ENCODE assay signal across 26 cellular contexts in the genomic region with DNA sequence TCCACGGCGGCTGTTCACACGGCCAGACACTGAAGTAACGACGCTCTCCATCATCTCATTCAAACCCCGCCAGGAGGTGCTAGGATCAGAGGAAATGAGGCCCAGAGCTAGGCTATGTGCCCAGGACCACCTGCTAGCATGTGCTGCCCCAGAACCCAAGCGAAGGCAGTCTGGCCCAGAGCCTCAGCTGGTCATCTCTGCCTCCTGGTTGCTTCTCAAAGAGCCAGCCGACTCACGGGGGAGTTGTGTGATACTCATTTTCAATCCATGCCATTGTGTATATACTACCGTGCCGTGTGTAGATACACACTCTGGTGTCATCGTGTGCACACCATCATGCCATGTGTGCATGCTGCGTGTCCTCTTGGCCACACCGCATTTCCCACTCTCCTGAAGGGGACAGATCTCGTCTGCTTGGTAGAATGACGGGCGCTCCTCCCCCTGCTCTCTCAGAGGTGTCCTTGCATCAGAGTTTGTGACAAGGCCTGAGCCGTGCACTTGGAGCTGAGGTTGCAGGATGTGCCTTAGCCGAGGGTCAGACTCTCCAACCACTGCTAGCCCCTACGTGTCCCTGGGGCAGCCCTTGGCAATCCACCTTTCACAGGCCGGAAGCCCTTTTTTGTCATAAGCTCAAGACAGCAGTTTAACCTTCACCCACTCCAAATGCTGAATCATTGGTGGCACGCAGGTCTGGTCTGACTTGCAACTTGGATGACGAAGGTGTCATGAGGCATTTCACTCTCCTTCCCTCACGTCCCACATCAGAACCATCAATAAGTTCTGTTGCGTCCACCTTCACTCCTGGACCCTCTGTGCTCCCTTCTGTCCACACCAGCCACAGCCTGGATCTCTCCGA.
DNase-seq lines count a peak whose midpoint lies in the region; ATAC-seq, FAIRE-seq and TF ChIP-seq lines count a peak whose summit lies in the region.
"Had no signal": no experiment of that assay in that cellular context is flagged by ENCODE, and none has a peak within 500 bp of the region (broad histone marks: within the 10 kb centered on the region; RNA-seq: fewer than 3 reads in every experiment).

No MANE protein-coding gene starts in this region.

- TF ChIP-seq CTCF in GM13977 (IDR thresholded peaks at IDR 0.05; ENCODE audit: extremely low read depth, insufficient read depth, missing control alignments) (no peak), bronchial epithelial cell (IDR thresholded peaks at IDR 0.05; ENCODE audit: insufficient read depth, low read length, severe bottlenecking) (no peak)

- in situ Hi-C loops in GM13977 (cut with MboI; ENCODE audit: low pct_unique_long_range_greater_than_20kb, low sequenced_read_pairs, unreplicated experiment) (no loop called here), GM23248 (cut with MboI) (no loop called here)

- no peak overlapping the region for H2AFZ ChIP-seq in GM23248

- no peaks in the 10 kb centered on the region for H3K27me3 ChIP-seq in GM23248 (replicated peaks; ENCODE audit: insufficient read depth)
- no peaks in the 10 kb centered on the region for H3K27me3 ChIP-seq in bronchial epithelial cell (ENCODE audit: control insufficient read depth, insufficient read depth, low read length)
- H3K27me3 ChIP-seq: BLaER1, Peyer's patch, SJCRH30 had no signal

- intact Hi-C loops in left colon (cut with DNase I, micrococcal nuclease), result no loop called here

- no peak overlapping the region for H3K9ac ChIP-seq in GM23248
- H3K9ac ChIP-seq: BLaER1, KMS-11 had no signal

- H3F3A ChIP-seq in GM23248 (ENCODE audit: insufficient read depth), result no peaks in the 10 kb centered on the region

- H4K20me1 ChIP-seq in GM23248 (ENCODE audit: insufficient read depth), result no peaks in the 10 kb centered on the region
- H4K20me1 ChIP-seq: BLaER1 had no signal

- H3K4me3 ChIP-seq in GM23248 (no peak overlapping the region), bronchial epithelial cell (ENCODE audit: low read depth, low read length) (no peak overlapping the region)
- H3K4me3 ChIP-seq: BLaER1, HAP-1, Peyer's patch, SJCRH30 had no signal

- H3K9me3 ChIP-seq in GM23248 (ENCODE audit: low read depth), result no peaks in the 10 kb centered on the region
- H3K9me3 ChIP-seq: HAP-1, SJCRH30 had no signal

- no peaks in the 10 kb centered on the region for H3K4me1 ChIP-seq in GM23248 (ENCODE audit: insufficient read depth)
- H3K4me1 ChIP-seq: HAP-1, Peyer's patch, SJCRH30 had no signal

- DNase-seq in GM13977 (ENCODE audit: low spot score) (peak; percentile 17), GM23248 (peak; percentile 14), bronchial epithelial cell (ENCODE audit: low read depth) (no peak), islet precursor cell (peak; percentile 39), dermis blood vessel endothelial cell (no peak), left colon (no peak)
- DNase-seq: CD4-positive, alpha-beta T cell; COR-L47; DND-41; IMR-90; NCI-H1105 treated with DMSO at 0.1 percent for 48 hours; NCI-H2081; NCI-H2171; NCI-H345; NCI-H524; NCI-H774; NK-92 treated with Interleukin-12 subunit alpha and Interleukin-12 subunit beta, amount 100 ng/mL, for 24 hours; SJCRH30 had no signal

- H3K4me2 ChIP-seq in GM23248 (ENCODE audit: unreplicated experiment), result no peak overlapping the region
- H3K4me2 ChIP-seq: BLaER1, KMS-11 had no signal

- H3K9me2 ChIP-seq in GM23248 (ENCODE audit: insufficient read depth), result no peaks in the 10 kb centered on the region

- peak; percentile 94 for FAIRE-seq in bronchial epithelial cell (lab: Jason Lieb, UNC)
- FAIRE-seq: GM12891, HTR-8/SVneo had no signal

- no peaks in the 10 kb centered on the region for H3K79me2 ChIP-seq in GM23248 (ENCODE audit: insufficient read depth)

- H3K27ac ChIP-seq in GM23248, result no peak overlapping the region
- H3K27ac ChIP-seq: BLaER1, KMS-11, Peyer's patch, SJCRH30 had no signal

- no peak for ATAC-seq in HG03280 (IDR thresholded peaks at IDR 0.05; ENCODE audit: unreplicated experiment)
- no peak for ATAC-seq in HG02840 (IDR thresholded peaks at IDR 0.05; ENCODE audit: low FRiP score, unreplicated experiment)
- ATAC-seq in left colon, result no peak

- H3K36me3 ChIP-seq in GM23248 (ENCODE audit: low read depth), result no peaks in the 10 kb centered on the region
- no peaks in the 10 kb centered on the region for H3K36me3 ChIP-seq in bronchial epithelial cell (ENCODE audit: control insufficient read depth, insufficient read depth, low read length)
- H3K36me3 ChIP-seq: BLaER1, HAP-1, Peyer's patch, SJCRH30 had no signal

- 83 to 88% methylated on average over 26 of the region's 26 CpGs for WGBS in GM23248 (ENCODE audit: low coverage in 1 of 2, low lambda C conversion rate in 2 of 2, missing lambda C conversion rate in 2 of 2), 2 experiments

Comparison
In these comparisons a context has a peak if more than half of its experiments do, and no peak if none do; other contexts are left out.
1. DNase-seq: peak in GM13977 (single experiment), GM23248 (single experiment) and islet precursor cell (single experiment); none in bronchial epithelial cell (single experiment), dermis blood vessel endothelial cell (single experiment) and left colon (0 of 2).